ENCODE assay signal across 22 cellular contexts in genomic region chr9:122221223-122221811, GRCh38. TPM values are rescaled to one million over a fixed set of nuclear protein-coding genes. Genes with fewer than 3 reads are reported as not detected.
A peak's percentile ranks its signal among the peaks of the same experiment; 100 is the strongest.
DNase-seq lines count a peak whose midpoint lies in the region; ATAC-seq and TF ChIP-seq lines count a peak whose summit lies in the region.
"Had no signal": no experiment of that assay in that cellular context is flagged by ENCODE, and none has a peak within 500 bp of the region (broad histone marks: within the 10 kb centered on the region; RNA-seq: fewer than 3 reads in every experiment).

No MANE protein-coding gene starts in this region.

- no peak overlapping the region for H2BK5ac ChIP-seq in IMR-90 (ENCODE audit: low read depth, low read length, poor library complexity, severe bottlenecking)
- H2BK5ac ChIP-seq in mesendoderm (ENCODE audit: low read length) = no peak overlapping the region

- intact Hi-C loops in IMR-90 (cut with micrococcal nuclease) = no loop called here
- intact Hi-C loops in esophagus squamous epithelium (cut with DNase I) = no loop called here
- intact Hi-C loops in mucosa of descending colon (cut with DNase I, micrococcal nuclease) = loop anchor here in 1 of 2 donors (10.0 kb wide), 1 partner anchor 63 kb away; no protein-coding TSS in a partner anchor
- intact Hi-C loops in naive thymus-derived CD4-positive, alpha-beta T cell (cut with micrococcal nuclease) = no loop called here

- no peaks in the 10 kb centered on the region for H3K79me2 ChIP-seq in hepatocyte
- H3K79me2 ChIP-seq in mesendoderm (ENCODE audit: control insufficient read depth, insufficient read depth, low read length) = no peaks in the 10 kb centered on the region

- no peak overlapping the region for H2BK120ac ChIP-seq in IMR-90 (ENCODE audit: low read depth, low read length)
- no peak overlapping the region for H2BK120ac ChIP-seq in mesendoderm (ENCODE audit: low read depth, low read length)

- no peak overlapping the region for H2BK20ac ChIP-seq in IMR-90 (ENCODE audit: low read depth, low read length)

- H3K23ac ChIP-seq in IMR-90 (ENCODE audit: low read depth, low read length) (no peak overlapping the region; the same call in 1 of the 2 replicates), mesendoderm (ENCODE audit: low read length) (no peak overlapping the region)

- WGBS in IMR-90 (ENCODE audit: extremely low coverage in 2 of 2, insufficient read length in 1 of 2), 2 experiments = no CpG with 5 or more reads among the region's 26 CpGs
- WGBS in hepatocyte (ENCODE audit: low lambda C conversion rate, missing lambda C conversion rate) = 9% methylated on average over 25 of the region's 26 CpGs
- WGBS in mesendoderm (ENCODE audit: extremely low coverage, insufficient coverage, low lambda C conversion rate) = no CpG with 5 or more reads among the region's 26 CpGs
- 43 to 49% methylated on average over 7 to 11 of the region's 26 CpGs for WGBS in esophagus squamous epithelium, 2 donors

- H4K5ac ChIP-seq in IMR-90 (ENCODE audit: low read depth, low read length) (no peak overlapping the region), mesendoderm (ENCODE audit: low read length) (no peak overlapping the region)

- H3K27me3 Mint-ChIP-seq in naive thymus-derived CD4-positive, alpha-beta T cell = peaks cover 76 to 95% (median 79%) of the 10 kb centered on the region in 5 donors

- H3K56ac ChIP-seq in IMR-90 (ENCODE audit: extremely low read depth, insufficient read depth, low read length) = no peak overlapping the region
- H3K56ac ChIP-seq in mesendoderm (ENCODE audit: low read length) = no peak overlapping the region

- H3K4ac ChIP-seq in IMR-90 (ENCODE audit: low read depth, low read length) = no peak overlapping the region
- no peak overlapping the region for H3K4ac ChIP-seq in mesendoderm (ENCODE audit: low read depth, low read length)

- TF ChIP-seq CTCF in IMR-90 (conservative IDR thresholded peaks at IDR 0.05; ENCODE audit: low read depth, low read length) = no peak
- TF ChIP-seq CTCF in hepatocyte (IDR thresholded peaks at IDR 0.05; ENCODE audit: poor library complexity) = no peak
- no peak for TF ChIP-seq CTCF in esophagus squamous epithelium (IDR thresholded peaks at IDR 0.05)
- TF ChIP-seq CTCF in mucosa of descending colon (IDR thresholded peaks at IDR 0.05) = no peak

- no peak overlapping the region for H3K4me3 Mint-ChIP-seq in naive thymus-derived CD4-positive, alpha-beta T cell
- H3K4me3 Mint-ChIP-seq: activated CD4-positive, alpha-beta T cell treated with anti-CD3 and anti-CD28 coated beads, Interleukin-2, amount 10 ng/mL, durations not matched to agents 7 days and 5 days had no signal

- H2AK5ac ChIP-seq in IMR-90 (ENCODE audit: low read depth, low read length) = no peak overlapping the region
- no peak overlapping the region for H2AK5ac ChIP-seq in mesendoderm (ENCODE audit: low read length)

- no peak overlapping the region for H3K4me2 ChIP-seq in IMR-90 (ENCODE audit: low read depth, low read length)
- H3K4me2 ChIP-seq in hepatocyte = peak overlapping the region; percentile 59
- peak overlapping the region; percentile 33 for H3K4me2 ChIP-seq in mesendoderm (ENCODE audit: low read length)

- in situ Hi-C loops in IMR-90 (cut with MboI; ENCODE audit: low sequenced_read_pairs) = no loop called here

- no peak for TF ChIP-seq RAD21 in IMR-90 (IDR thresholded peaks at IDR 0.05; ENCODE audit: low read length)

- TF ChIP-seq POLR2A in IMR-90 (IDR thresholded peaks at IDR 0.05; ENCODE audit: low read depth, low read length) = no peak
- no peak for TF ChIP-seq POLR2A in esophagus squamous epithelium (IDR thresholded peaks at IDR 0.05)

- H3K27ac ChIP-seq in IMR-90 (ENCODE audit: insufficient read depth, low read length) (no peak overlapping the region), hepatocyte (no peak overlapping the region), mesendoderm (ENCODE audit: low read depth, low read length) (no peak overlapping the region), esophagus squamous epithelium (no peak overlapping the region)
- H3K27ac ChIP-seq in naive thymus-derived CD4-positive, alpha-beta T cell (ENCODE audit: low read depth, low read length) = no peak overlapping the region
- H3K27ac ChIP-seq: left ventricle myocardium inferior, ovary had no signal

- POLR2A ChIA-PET in IMR-90 (lab: Charles Lee; ENCODE audit: unreplicated experiment) = no interaction called here
- POLR2A ChIA-PET in naive thymus-derived CD4-positive, alpha-beta T cell (lab: Charles Lee) = no interaction called here

- peak overlapping the region; percentile 35 for H2AK9ac ChIP-seq in IMR-90 (replicated peaks; ENCODE audit: low read depth, low read length, poor library complexity)

- no peak overlapping the region for H3K27ac Mint-ChIP-seq in naive thymus-derived CD4-positive, alpha-beta T cell
- H3K27ac Mint-ChIP-seq: activated CD4-positive, alpha-beta T cell treated with anti-CD3 and anti-CD28 coated beads, Interleukin-2, amount 10 ng/mL, durations not matched to agents 7 days and 5 days; effector memory CD8-positive, alpha-beta T cell had no signal

- peaks cover 0 to 4% (median 0%) of the 10 kb centered on the region in 11 donors for H3K9me3 Mint-ChIP-seq in naive thymus-derived CD4-positive, alpha-beta T cell
- H3K9me3 Mint-ChIP-seq: activated CD4-positive, alpha-beta T cell treated with anti-CD3 and anti-CD28 coated beads, Interleukin-2, amount 10 ng/mL, durations not matched to agents 7 days and 5 days; effector memory CD8-positive, alpha-beta T cell had no signal

- no peak overlapping the region for H3K4me3 ChIP-seq in IMR-90 (ENCODE audit: insufficient read depth, low read depth, low read length)
- H3K4me3 ChIP-seq in hepatocyte = no peak overlapping the region
- H3K4me3 ChIP-seq in mesendoderm (ENCODE audit: low read length) = no peak overlapping the region
- H3K4me3 ChIP-seq in esophagus squamous epithelium = no peak overlapping the region
- no peak overlapping the region for H3K4me3 ChIP-seq in mucosa of descending colon
- no peak overlapping the region for H3K4me3 ChIP-seq in naive thymus-derived CD4-positive, alpha-beta T cell (ENCODE audit: low read length)
- H3K4me3 ChIP-seq: ovary had no signal

- H3K9me1 ChIP-seq in IMR-90 (ENCODE audit: insufficient read depth, low read length) = 0 out of 2 replicates have a peak, but pooled peaks cover 4% of the 10 kb centered on the region

- H3K18ac ChIP-seq in IMR-90 (ENCODE audit: low read depth, low read length) = no peak overlapping the region
- no peak overlapping the region for H3K18ac ChIP-seq in mesendoderm (ENCODE audit: low read length)

- BruUV-seq in IMR-90 (replicated peaks; lab: Mats Ljungman, UMichigan) = no TSS peak

- H3K9me3 ChIP-seq in ES-I3 (ENCODE audit: control insufficient read depth, insufficient read depth, low read length) (no peaks in the 10 kb centered on the region), IMR-90 (ENCODE audit: control insufficient read depth, insufficient read depth, low read length) (peaks cover 10% of the 10 kb centered on the region), hepatocyte (ENCODE audit: low read depth) (no peaks in the 10 kb centered on the region), esophagus squamous epithelium (no peaks in the 10 kb centered on the region), mucosa of descending colon (no peaks in the 10 kb centered on the region)
- no peaks in the 10 kb centered on the region for H3K9me3 ChIP-seq in naive thymus-derived CD4-positive, alpha-beta T cell (ENCODE audit: control insufficient read depth in 2 of 3, low read length in 3 of 3)
- H3K9me3 ChIP-seq: left ventricle myocardium inferior, ovary had no signal

- peaks cover 14 to 31% (median 22%) of the 10 kb centered on the region in 7 donors for H3K4me1 Mint-ChIP-seq in naive thymus-derived CD4-positive, alpha-beta T cell

- H3K27me3 ChIP-seq in IMR-90 (ENCODE audit: control insufficient read depth, insufficient read depth, low read length) (peaks cover 98% of the 10 kb centered on the region), hepatocyte (peaks cover 100% of the 10 kb centered on the region), mesendoderm (ENCODE audit: insufficient read depth, low read length, poor library complexity) (peaks cover 91% of the 10 kb centered on the region), esophagus squamous epithelium (peaks cover 21 to 100% (median 37%) of the 10 kb centered on the region in 4 donors)
- peaks cover 0 to 18% of the 10 kb centered on the region in 2 donors for H3K27me3 ChIP-seq in naive thymus-derived CD4-positive, alpha-beta T cell (ENCODE audit: control insufficient read depth in 2 of 2, insufficient read depth in 2 of 2, low read length in 2 of 2)
- H3K27me3 ChIP-seq: ovary had no signal

- H2BK15ac ChIP-seq in IMR-90 (ENCODE audit: low read depth, low read length) = no peak overlapping the region
- no peak overlapping the region for H2BK15ac ChIP-seq in mesendoderm (replicated peaks; ENCODE audit: low read depth)

- CTCF ChIA-PET in IMR-90 (lab: Yijun Ruan, JAX) = interaction anchor here (0.7 kb wide), 1 partner anchor 130 kb away, joined by 3 read pairs; no protein-coding TSS in a partner anchor
- CTCF ChIA-PET in naive thymus-derived CD4-positive, alpha-beta T cell (lab: Charles Lee) = no interaction called here

- DNase-seq in IMR-90 (no peak), hepatocyte (ENCODE audit: low spot score) (no peak), mesendoderm (peak; percentile 38), esophagus squamous epithelium (lab: John Stamatoyannopoulos, UW) (no peak), mucosa of descending colon (no peak)
- no peak for DNase-seq in naive thymus-derived CD4-positive, alpha-beta T cell
- DNase-seq: activated CD4-positive, alpha-beta T cell treated with anti-CD3 and anti-CD28 coated beads, Interleukin-2, amount 10 ng/mL, durations not matched to agents 7 days and 5 days; activated CD8-positive, alpha-beta memory T cell treated with anti-CD3 and anti-CD28 coated beads, Interleukin-2, amount 50 U/mL, for 4 hours; activated gamma-delta T cell treated with Interleukin-2 at 50 U/mL for 16 hours; amniotic stem cell; caudate nucleus; effector memory CD8-positive, alpha-beta T cell; hippocampal formation; left ventricle myocardium inferior; NCI-H187; NCI-H446; ovary; RPMI8226; stimulated activated CD4-positive, alpha-beta T cell treated with anti-CD3 and anti-CD28 coated beads, Interleukin-4, amount 100 ng/mL, for 4 hours; SW 1271 had no signal

- no peak overlapping the region for H3K14ac ChIP-seq in IMR-90 (replicated peaks; ENCODE audit: low read depth, low read length)

- H3K79me1 ChIP-seq in IMR-90 (ENCODE audit: low read depth in 1 of 2, low read length in 2 of 2) (no peaks in the 10 kb centered on the region), mesendoderm (ENCODE audit: low read length) (no peaks in the 10 kb centered on the region)

- H2AFZ ChIP-seq in IMR-90 (replicated peaks; ENCODE audit: low read length, poor library complexity) (no peak overlapping the region), hepatocyte (no peak overlapping the region)

- dilution Hi-C loops in IMR-90 (cut with HindIII; ENCODE audit: low sequenced_read_pairs, unreplicated experiment) = no loop called here

- H3K9ac ChIP-seq in ES-I3 (ENCODE audit: low read depth, low read length) (peak overlapping the region; percentile 43; the same call in 1 of the 2 replicates), IMR-90 (ENCODE audit: low read depth, low read length) (no peak overlapping the region), mesendoderm (ENCODE audit: low read length) (no peak overlapping the region)

- no peak for ATAC-seq in IMR-90 (ENCODE audit: low read depth)
- ATAC-seq in GM21423 (IDR thresholded peaks at IDR 0.05; ENCODE audit: unreplicated experiment) = no peak
- no peak for ATAC-seq in mucosa of descending colon
- no peak for ATAC-seq in naive thymus-derived CD4-positive, alpha-beta T cell
- ATAC-seq: effector memory CD8-positive, alpha-beta T cell had no signal

- no peaks in the 10 kb centered on the region for H3K9me2 ChIP-seq in hepatocyte (replicated peaks; ENCODE audit: insufficient read depth)

- H3K36me3 ChIP-seq in ES-I3 (ENCODE audit: insufficient read depth, low read length) = no peaks in the 10 kb centered on the region
- no peaks in the 10 kb centered on the region for H3K36me3 ChIP-seq in IMR-90 (ENCODE audit: control insufficient read depth, insufficient read depth, low read length)
- H3K36me3 ChIP-seq in hepatocyte (replicated peaks; ENCODE audit: insufficient read depth, low read depth) = no peaks in the 10 kb centered on the region
- H3K36me3 ChIP-seq in mesendoderm (ENCODE audit: control insufficient read depth, insufficient read depth, low read length) = no peaks in the 10 kb centered on the region
- no peaks in the 10 kb centered on the region for H3K36me3 ChIP-seq in esophagus squamous epithelium
- no peaks in the 10 kb centered on the region for H3K36me3 ChIP-seq in mucosa of descending colon (ENCODE audit: low read depth)
- no peaks in the 10 kb centered on the region for H3K36me3 ChIP-seq in naive thymus-derived CD4-positive, alpha-beta T cell (ENCODE audit: control insufficient read depth in 2 of 3, insufficient read depth in 3 of 3, low read length in 3 of 3)
- H3K36me3 ChIP-seq: left ventricle myocardium inferior, ovary had no signal

- H3K36me3 Mint-ChIP-seq in naive thymus-derived CD4-positive, alpha-beta T cell = peaks cover 0 to 5% (median 0%) of the 10 kb centered on the region in 5 donors

- H4K8ac ChIP-seq in IMR-90 (ENCODE audit: low read depth in 2 of 2, low read length in 2 of 2) (no peak overlapping the region), mesendoderm (ENCODE audit: low read depth, low read length) (no peak overlapping the region)

- H4K91ac ChIP-seq in IMR-90 (ENCODE audit: insufficient read depth, low read depth, low read length) = no peak overlapping the region

- H4K20me1 ChIP-seq in IMR-90 (ENCODE audit: insufficient read depth, low read length) = peaks cover 11% of the 10 kb centered on the region; the same call in 1 of the 2 replicates
- no peaks in the 10 kb centered on the region for H4K20me1 ChIP-seq in hepatocyte (ENCODE audit: insufficient read depth, poor library complexity, severe bottlenecking)

- H3K4me1 ChIP-seq in ES-I3 (ENCODE audit: insufficient read depth, low read length) (no peaks in the 10 kb centered on the region; the same call in 1 of the 2 replicates), IMR-90 (ENCODE audit: control insufficient read depth, insufficient read depth, low read length) (peaks cover 2% of the 10 kb centered on the region; the same call in 1 of the 2 replicates), hepatocyte (ENCODE audit: insufficient read depth) (peaks cover 18% of the 10 kb centered on the region), mesendoderm (ENCODE audit: control insufficient read depth, low read depth, low read length) (no peaks in the 10 kb centered on the region), esophagus squamous epithelium (peaks cover 17 to 41% (median 20%) of the 10 kb centered on the region in 3 donors), mucosa of descending colon (ENCODE audit: low read depth) (peaks cover 13% of the 10 kb centered on the region)
- peaks cover 0 to 11% of the 10 kb centered on the region in 2 donors for H3K4me1 ChIP-seq in naive thymus-derived CD4-positive, alpha-beta T cell (ENCODE audit: control insufficient read depth in 2 of 2, insufficient read depth in 2 of 2, low read length in 2 of 2)

RNA-seq across cellular contexts. Expression of gene LHX6, which starts 7.4 kb away (rescaled TPM):
- total RNA-seq in IMR-90 (2012; rRNA removed) (under 0.01 TPM in 2 replicates), hepatocyte (0.10 and 0.16 TPM in 2 replicates), esophagus squamous epithelium (1 to 10 TPM in 1 of 4 donors, under 1 TPM in 2, not detected in 1; 0.53 to 4.6 (median 0.95) TPM), mucosa of descending colon (1 to 10 TPM; 2.0 to 5.1 (median 2.3) TPM)
- polyA plus RNA-seq in IMR-90 (2012; rRNA removed) (0.05 and 0.17 TPM in 2 replicates), hepatocyte (0.39 TPM in 1 of 2 replicates, not detected in the other)
- 0.01 and 0.11 TPM in 2 replicates for polyA plus RNA-seq in IMR-90 (2012; cell fraction: cytosol; rRNA removed)
- polyA plus RNA-seq in IMR-90 (2012; cell fraction: nucleus; rRNA removed; ENCODE audit: low replicate concordance) = 0.09 and 0.21 TPM in 2 replicates
- 0.55 TPM for polyA plus RNA-seq in mesendoderm (2013, experiment 1 of 2)
- polyA plus RNA-seq in mesendoderm (2013, experiment 2 of 2) = 0.88 TPM
- not detected for total RNA-seq in naive thymus-derived CD4-positive, alpha-beta T cell
- not detected for polyA plus RNA-seq in naive thymus-derived CD4-positive, alpha-beta T cell
- total RNA-seq: activated CD4-positive, alpha-beta T cell treated with anti-CD3 and anti-CD28 coated beads, Interleukin-2, amount 10 ng/mL, durations not matched to agents 7 days and 5 days had no signal

RNA-seq across cellular contexts. Expression of gene RBM18, which starts 43.3 kb away (rescaled TPM):
- total RNA-seq in IMR-90 (2012; rRNA removed) (8.1 and 8.4 TPM in 2 replicates), hepatocyte (15.5 and 15.9 TPM in 2 replicates), esophagus squamous epithelium (10 to 100 TPM in 1 of 4 donors, 1 to 10 TPM in 3; 2.5 to 16.9 (median 8.2) TPM), mucosa of descending colon (10 to 100 TPM; 15.6 to 21.5 (median 17.2) TPM)
- polyA plus RNA-seq in IMR-90 (2012; rRNA removed) (13.8 and 15.6 TPM in 2 replicates), hepatocyte (14.3 and 22.0 TPM in 2 replicates)
- polyA plus RNA-seq in IMR-90 (2012; cell fraction: cytosol; rRNA removed) = 1.8 and 2.6 TPM in 2 replicates
- polyA plus RNA-seq in IMR-90 (2012; cell fraction: nucleus; rRNA removed; ENCODE audit: low replicate concordance) = 0.84 and 8.8 TPM in 2 replicates
- polyA plus RNA-seq in mesendoderm (2013, experiment 1 of 2) = 12.4 TPM
- polyA plus RNA-seq in mesendoderm (2013, experiment 2 of 2) = 12.2 TPM
- 10 to 100 TPM; 14.2 to 22.9 (median 15.8) TPM for total RNA-seq in naive thymus-derived CD4-positive, alpha-beta T cell
- 10 to 100 TPM; 18.2 to 26.3 TPM for polyA plus RNA-seq in naive thymus-derived CD4-positive, alpha-beta T cell

RNA-seq across cellular contexts. Expression of gene MRRF, which starts 43.4 kb away (rescaled TPM):
- total RNA-seq in IMR-90 (2012; rRNA removed) = 35.8 and 38.0 TPM in 2 replicates
- 27.1 and 32.1 TPM in 2 replicates for polyA plus RNA-seq in IMR-90 (2012; rRNA removed)
- polyA plus RNA-seq in IMR-90 (2012; cell fraction: cytosol; rRNA removed) = 6.7 and 9.3 TPM in 2 replicates
- 10.8 and 60.6 TPM in 2 replicates for polyA plus RNA-seq in IMR-90 (2012; cell fraction: nucleus; rRNA removed; ENCODE audit: low replicate concordance)
- total RNA-seq in hepatocyte = 32.9 and 33.2 TPM in 2 replicates
- 26.8 and 28.4 TPM in 2 replicates for polyA plus RNA-seq in hepatocyte
- polyA plus RNA-seq in mesendoderm (2013, experiment 1 of 2) = 40.9 TPM
- polyA plus RNA-seq in mesendoderm (2013, experiment 2 of 2) = 41.5 TPM
- total RNA-seq in esophagus squamous epithelium = 10 to 100 TPM; 23.9 to 48.6 (median 40.4) TPM
- total RNA-seq in mucosa of descending colon = 10 to 100 TPM; 46.5 to 65.2 (median 62.4) TPM
- 10 to 100 TPM; 28.1 to 35.8 (median 33.3) TPM for total RNA-seq in naive thymus-derived CD4-positive, alpha-beta T cell
- 10 to 100 TPM; 18.6 to 24.3 TPM for polyA plus RNA-seq in naive thymus-derived CD4-positive, alpha-beta T cell
